In the genomic region with DNA sequence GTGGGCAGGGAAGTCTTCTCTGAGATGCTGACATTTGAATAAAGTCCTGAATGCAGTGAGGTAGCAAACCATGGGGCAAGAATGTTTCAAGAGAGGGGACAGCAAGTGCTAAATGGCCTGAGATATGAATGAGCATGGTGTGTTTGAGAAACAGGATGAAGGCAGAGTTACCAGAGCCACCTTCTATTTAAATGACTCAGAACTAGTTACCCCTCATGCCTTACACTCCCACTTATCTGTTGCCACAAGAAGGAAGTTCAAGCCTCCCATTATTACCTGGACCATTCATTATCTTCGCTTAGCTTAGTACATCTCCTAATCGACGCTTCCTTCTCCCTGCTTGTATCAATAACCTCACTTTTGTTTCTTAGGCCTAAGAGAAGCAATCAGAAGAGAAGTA, we compare ENCODE assay signal across 20 cellular contexts.
"Had no signal": no experiment of that assay in that cellular context is flagged by ENCODE, and none has a peak within 500 bp of the region (broad histone marks: within the 10 kb centered on the region; RNA-seq: fewer than 3 reads in every experiment).

No MANE protein-coding gene starts in this region.

- H3K4me1 ChIP-seq: SJSA1 had no signal

- ATAC-seq: HepG2 had no signal

- H3K9ac ChIP-seq: KMS-11 had no signal

- H3K27ac ChIP-seq: KMS-11, SJSA1, SK-N-MC had no signal

- H3K27me3 ChIP-seq: SJSA1 had no signal

- H3K4me3 ChIP-seq: SJSA1, SK-N-MC had no signal

- H3K36me3 ChIP-seq: SJSA1 had no signal

- FAIRE-seq: HepG2, RCC 7860 had no signal

- DNase-seq: IMR-90, Kasumi-1, MM.1S, NCI-H1092 treated with DMSO at 0.1 percent for 48 hours, NCI-H1436, NCI-H187, NCI-H2029 treated with DMSO at 0.1 percent for 48 hours, NCI-H2171 treated with DMSO at 0.1 percent for 48 hours, NCI-H345, NCI-H524, NCI-H526 treated with DMSO at 0.1 percent for 48 hours, NCI-H748 treated with DMSO at 0.1 percent for 48 hours, Right ventricle myocardium superior, RPMI8226, SIG-M5 had no signal

- H3K9me3 ChIP-seq: SJSA1 had no signal

- H3K4me2 ChIP-seq: KMS-11 had no signal
